ENCODE assay signal across 10 cellular contexts in the genomic region with DNA sequence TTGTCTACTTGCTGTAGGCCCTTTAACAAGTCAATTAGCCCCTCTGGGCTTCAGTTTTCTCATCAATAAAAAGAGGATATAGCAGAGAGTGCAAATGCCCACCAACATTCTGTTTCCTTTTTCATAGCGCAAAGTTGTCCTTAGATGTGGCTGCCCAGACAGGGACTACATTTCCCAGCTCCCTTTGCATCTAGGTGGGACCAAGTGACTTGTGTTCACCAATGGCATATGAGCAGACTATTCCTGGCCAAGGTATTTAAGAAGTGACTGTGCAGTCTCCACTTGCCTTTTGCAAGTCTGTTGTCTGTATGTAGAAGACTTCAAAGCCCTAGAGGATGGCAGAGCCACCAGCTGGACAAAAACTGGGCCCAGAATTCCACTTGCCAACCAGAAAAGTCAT. TPM values are rescaled to one million over a fixed set of nuclear protein-coding genes. Genes with fewer than 3 reads are reported as not detected.
DNase-seq lines count a peak whose midpoint lies in the region; ATAC-seq, FAIRE-seq and TF ChIP-seq lines count a peak whose summit lies in the region.
"Had no signal": no experiment of that assay in that cellular context is flagged by ENCODE, and none has a peak within 500 bp of the region (broad histone marks: within the 10 kb centered on the region; RNA-seq: fewer than 3 reads in every experiment).

No MANE protein-coding gene starts in this region.

- H3K27ac ChIP-seq in endothelial cell of umbilical vein (ENCODE audit: insufficient read depth, low read depth, low read length) = no peak overlapping the region
- H3K27ac ChIP-seq in Peyer's patch = no peak overlapping the region

- no peak overlapping the region for H3K27ac Mint-ChIP-seq in activated naive CD8-positive, alpha-beta T cell treated with anti-CD3 and anti-CD28 coated beads, Interleukin-2, amount 10 ng/mL, durations not matched to agents 7 days and 5 days
- H3K27ac Mint-ChIP-seq in activated naive CD8-positive, alpha-beta T cell treated with anti-CD3 and anti-CD28 coated beads for 36 hours = no peak overlapping the region
- no peak overlapping the region for H3K27ac Mint-ChIP-seq in stimulated activated effector memory CD8-positive, alpha-beta T cell treated with anti-CD3 and anti-CD28 coated beads, Interleukin-12 subunit alpha, Interleukin-12 subunit beta, amount 100 ng/mL, for 72 hours

- TF ChIP-seq CTCF in endothelial cell of umbilical vein (IDR thresholded peaks at IDR 0.05; ENCODE audit: extremely low read depth in 1 of 2, insufficient read depth in 1 of 2, low read depth in 1 of 2, low read length in 2 of 2) = no peak
- no peak for TF ChIP-seq CTCF in Peyer's patch (IDR thresholded peaks at IDR 0.05)

- no peaks in the 10 kb centered on the region for H3K9me1 ChIP-seq in endothelial cell of umbilical vein (replicated peaks; ENCODE audit: control insufficient read depth, extremely low read depth, insufficient read depth, low read length)

- no peak overlapping the region for H3K9ac ChIP-seq in endothelial cell of umbilical vein (replicated peaks; ENCODE audit: extremely low read depth, insufficient read depth, low read length)

- H3K79me2 ChIP-seq in endothelial cell of umbilical vein (ENCODE audit: control insufficient read depth, insufficient read depth, low read length) = no peaks in the 10 kb centered on the region

- peaks cover 0 to 2% of the 10 kb centered on the region in 2 experiments for H3K27me3 ChIP-seq in endothelial cell of umbilical vein (ENCODE audit: control insufficient read depth in 2 of 2, insufficient read depth in 2 of 2, low read length in 2 of 2)
- no peaks in the 10 kb centered on the region for H3K27me3 ChIP-seq in Peyer's patch

- no peak overlapping the region for H3K4me3 Mint-ChIP-seq in activated naive CD8-positive, alpha-beta T cell treated with anti-CD3 and anti-CD28 coated beads, Interleukin-2, amount 10 ng/mL, durations not matched to agents 7 days and 5 days
- no peak overlapping the region for H3K4me3 Mint-ChIP-seq in activated naive CD8-positive, alpha-beta T cell treated with anti-CD3 and anti-CD28 coated beads for 36 hours
- H3K4me3 Mint-ChIP-seq in stimulated activated effector memory CD8-positive, alpha-beta T cell treated with anti-CD3 and anti-CD28 coated beads, Interleukin-12 subunit alpha, Interleukin-12 subunit beta, amount 100 ng/mL, for 72 hours = no peak overlapping the region

- peaks cover 7% of the 10 kb centered on the region for H3K27me3 Mint-ChIP-seq in activated naive CD8-positive, alpha-beta T cell treated with anti-CD3 and anti-CD28 coated beads, Interleukin-2, amount 10 ng/mL, durations not matched to agents 7 days and 5 days
- H3K27me3 Mint-ChIP-seq in activated naive CD8-positive, alpha-beta T cell treated with anti-CD3 and anti-CD28 coated beads for 36 hours = no peaks in the 10 kb centered on the region

- H3K9me3 Mint-ChIP-seq in activated naive CD8-positive, alpha-beta T cell treated with anti-CD3 and anti-CD28 coated beads, Interleukin-2, amount 10 ng/mL, durations not matched to agents 7 days and 5 days = no peaks in the 10 kb centered on the region
- no peaks in the 10 kb centered on the region for H3K9me3 Mint-ChIP-seq in activated naive CD8-positive, alpha-beta T cell treated with anti-CD3 and anti-CD28 coated beads for 36 hours
- H3K9me3 Mint-ChIP-seq in stimulated activated effector memory CD8-positive, alpha-beta T cell treated with anti-CD3 and anti-CD28 coated beads, Interleukin-12 subunit alpha, Interleukin-12 subunit beta, amount 100 ng/mL, for 72 hours = no peaks in the 10 kb centered on the region

- no peaks in the 10 kb centered on the region for H4K20me1 ChIP-seq in endothelial cell of umbilical vein (replicated peaks; ENCODE audit: control insufficient read depth, extremely low read depth, insufficient read depth, low read length)

- H3K4me3 ChIP-seq in endothelial cell of umbilical vein (replicated peaks in 1 of 3; ENCODE audit: insufficient read depth in 1 of 3, low read depth in 1 of 3, low read length in 3 of 3) (no peak overlapping the region), Peyer's patch (no peak overlapping the region)

- POLR2A ChIA-PET in activated naive CD8-positive, alpha-beta T cell treated with anti-CD3 and anti-CD28 coated beads, Interleukin-2, amount 10 ng/mL, durations not matched to agents 7 days and 5 days (lab: Charles Lee) = interaction anchor here (0.6 kb wide), 1 partner anchor 24 kb away, joined by 4 read pairs; no protein-coding TSS in a partner anchor
- POLR2A ChIA-PET in endothelial cell of umbilical vein (lab: Charles Lee) = no interaction called here

- DNase-seq in activated naive CD8-positive, alpha-beta T cell treated with anti-CD3 and anti-CD28 coated beads, Interleukin-2, amount 10 ng/mL, durations not matched to agents 7 days and 5 days = no peak
- no peak for DNase-seq in activated naive CD8-positive, alpha-beta T cell treated with anti-CD3 and anti-CD28 coated beads for 36 hours
- peak; percentile 77 for DNase-seq in NCI-H82 (lab: John Stamatoyannopoulos, UW)
- DNase-seq in endothelial cell of umbilical vein (ENCODE audit: low read depth, low spot score) = peak; percentile 10
- no peak for DNase-seq in stimulated activated effector memory CD8-positive, alpha-beta T cell treated with anti-CD3 and anti-CD28 coated beads, Interleukin-12 subunit alpha, Interleukin-12 subunit beta, amount 100 ng/mL, for 72 hours (ENCODE audit: low spot score in 2 of 2)
- DNase-seq in HuH-7.5 (ENCODE audit: low spot score) = no peak
- DNase-seq in GM19238 (ENCODE audit: insufficient read length, low spot score) = no peak
- no peak for DNase-seq in Peyer's patch
- DNase-seq: DMS79, NCI-H1048 had no signal

- dilution Hi-C loops in endothelial cell of umbilical vein (cut with MboI; ENCODE audit: extremely low pct_ligation_motif_present, low sequenced_read_pairs) = no loop called here

- TF ChIP-seq POLR2A in endothelial cell of umbilical vein (IDR thresholded peaks at IDR 0.05; ENCODE audit: low read depth, low read length) (no peak), Peyer's patch (IDR thresholded peaks at IDR 0.05) (no peak)

- peak; percentile 52 for FAIRE-seq in endothelial cell of umbilical vein (lab: Jason Lieb, UNC)

- peak; percentile 77 for ATAC-seq in activated naive CD8-positive, alpha-beta T cell treated with anti-CD3 and anti-CD28 coated beads, Interleukin-2, amount 10 ng/mL, durations not matched to agents 7 days and 5 days (ENCODE audit: low read depth)
- ATAC-seq in stimulated activated effector memory CD8-positive, alpha-beta T cell treated with anti-CD3 and anti-CD28 coated beads, Interleukin-12 subunit alpha, Interleukin-12 subunit beta, amount 100 ng/mL, for 72 hours = peak; percentile 84

- H3K36me3 Mint-ChIP-seq in activated naive CD8-positive, alpha-beta T cell treated with anti-CD3 and anti-CD28 coated beads, Interleukin-2, amount 10 ng/mL, durations not matched to agents 7 days and 5 days = no peaks in the 10 kb centered on the region
- H3K36me3 Mint-ChIP-seq in activated naive CD8-positive, alpha-beta T cell treated with anti-CD3 and anti-CD28 coated beads for 36 hours = no peaks in the 10 kb centered on the region
- no peaks in the 10 kb centered on the region for H3K36me3 Mint-ChIP-seq in stimulated activated effector memory CD8-positive, alpha-beta T cell treated with anti-CD3 and anti-CD28 coated beads, Interleukin-12 subunit alpha, Interleukin-12 subunit beta, amount 100 ng/mL, for 72 hours

- H3K4me1 Mint-ChIP-seq in activated naive CD8-positive, alpha-beta T cell treated with anti-CD3 and anti-CD28 coated beads, Interleukin-2, amount 10 ng/mL, durations not matched to agents 7 days and 5 days = no peaks in the 10 kb centered on the region
- peaks cover 2% of the 10 kb centered on the region for H3K4me1 Mint-ChIP-seq in activated naive CD8-positive, alpha-beta T cell treated with anti-CD3 and anti-CD28 coated beads for 36 hours
- H3K4me1 Mint-ChIP-seq in stimulated activated effector memory CD8-positive, alpha-beta T cell treated with anti-CD3 and anti-CD28 coated beads, Interleukin-12 subunit alpha, Interleukin-12 subunit beta, amount 100 ng/mL, for 72 hours = no peaks in the 10 kb centered on the region

- intact Hi-C loops in endothelial cell of umbilical vein (cut with micrococcal nuclease) = no loop called here

- CTCF ChIA-PET in endothelial cell of umbilical vein (lab: Charles Lee) = interaction anchor here (2.3 kb wide), 1 partner anchor 11 kb away, joined by 9 read pairs; no protein-coding TSS in a partner anchor

- H2AFZ ChIP-seq in endothelial cell of umbilical vein (ENCODE audit: low read depth, low read length) = no peak overlapping the region

- H3K4me2 ChIP-seq in endothelial cell of umbilical vein (ENCODE audit: insufficient read depth, low read length) = no peak overlapping the region

- H3K9me3 ChIP-seq in endothelial cell of umbilical vein (replicated peaks; ENCODE audit: control insufficient read depth, insufficient read depth, low read length) (no peaks in the 10 kb centered on the region), Peyer's patch (no peaks in the 10 kb centered on the region)

- no TSS peak for BruUV-seq in endothelial cell of umbilical vein (replicated peaks; lab: Mats Ljungman, UMichigan)

- H3K4me1 ChIP-seq in endothelial cell of umbilical vein (ENCODE audit: control insufficient read depth, extremely low read depth, insufficient read depth, low read length) (no peaks in the 10 kb centered on the region), Peyer's patch (no peaks in the 10 kb centered on the region)

- no peaks in the 10 kb centered on the region for H3K36me3 ChIP-seq in endothelial cell of umbilical vein (ENCODE audit: control insufficient read depth in 2 of 2, extremely low read depth in 1 of 2, insufficient read depth in 2 of 2, low read length in 2 of 2)
- no peaks in the 10 kb centered on the region for H3K36me3 ChIP-seq in Peyer's patch

TF ChIP-seq in endothelial cell of umbilical vein, 7 proteins besides CTCF, POLR2A, EP300 and RAD21 (continues in another document):
- TF ChIP-seq MYC (IDR thresholded peaks at IDR 0.05; ENCODE audit: low read depth, low read length) (no peak), FOS (IDR thresholded peaks at IDR 0.05; ENCODE audit: borderline replicate concordance, insufficient read depth, low read length) (no peak), GATA2 (IDR thresholded peaks at IDR 0.05; ENCODE audit: insufficient read depth, insufficient read length, low read depth, low read length) (no peak)

RNA-seq across cellular contexts. Expression of a gene that starts 59.7 kb away (rescaled TPM):
- total RNA-seq in activated naive CD8-positive, alpha-beta T cell treated with anti-CD3 and anti-CD28 coated beads, Interleukin-2, amount 10 ng/mL, durations not matched to agents 7 days and 5 days = not detected
- not detected for total RNA-seq in activated naive CD8-positive, alpha-beta T cell treated with anti-CD3 and anti-CD28 coated beads for 36 hours
- total RNA-seq in endothelial cell of umbilical vein (not detected in 2 replicates), Peyer's patch (1 to 10 TPM in 1 of 4 donors, not detected in 3; 1.2 TPM)
- not detected in 2 replicates for polyA plus RNA-seq in endothelial cell of umbilical vein
- not detected in 2 replicates for polyA plus RNA-seq in endothelial cell of umbilical vein (2011; cell fraction: cytosol; rRNA removed)
- not detected in 2 replicates for polyA plus RNA-seq in endothelial cell of umbilical vein (2011; cell fraction: nucleus; rRNA removed)
- not detected in 2 replicates for polyA plus RNA-seq in endothelial cell of umbilical vein (2012)
- not detected in 2 replicates for polyA minus RNA-seq in endothelial cell of umbilical vein
- polyA minus RNA-seq in endothelial cell of umbilical vein (2011; cell fraction: cytosol; rRNA and poly(A)+ RNA removed) = not detected
- not detected in 2 replicates for polyA minus RNA-seq in endothelial cell of umbilical vein (2011; cell fraction: nucleus; rRNA and poly(A)+ RNA removed)

Comparison
In these comparisons a context has a peak if more than half of its experiments do, and no peak if none do; other contexts are left out.
1. DNase-seq: peak in NCI-H82 (single experiment) and endothelial cell of umbilical vein (single experiment); none in activated naive CD8-positive, alpha-beta T cell treated with anti-CD3 and anti-CD28 coated beads, Interleukin-2, amount 10 ng/mL, durations not matched to agents 7 days and 5 days (single experiment), activated naive CD8-positive, alpha-beta T cell treated with anti-CD3 and anti-CD28 coated beads for 36 hours (single experiment), stimulated activated effector memory CD8-positive, alpha-beta T cell treated with anti-CD3 and anti-CD28 coated beads, Interleukin-12 subunit alpha, Interleukin-12 subunit beta, amount 100 ng/mL, for 72 hours (0 of 2), HuH-7.5 (single experiment), GM19238 (single experiment) and Peyer's patch (0 of 3).